Comparison of ENCODE assay signal across 36 cellular contexts in genomic region chr3:42367903-42368302, GRCh38. TPM values are rescaled to one million over a fixed set of nuclear protein-coding genes. Genes with fewer than 3 reads are reported as not detected.
"Had no signal": no experiment of that assay in that cellular context is flagged by ENCODE, and none has a peak within 500 bp of the region (broad histone marks: within the 10 kb centered on the region; RNA-seq: fewer than 3 reads in every experiment).

No MANE protein-coding gene starts in this region.

- H3K36me3 ChIP-seq: adrenal gland, ascending aorta, brain microvascular endothelial cell, esophagus muscularis mucosa, gastrocnemius medialis, heart left ventricle, WERI-Rb-1 had no signal

- H3K27me3 ChIP-seq: adrenal gland, ascending aorta, esophagus muscularis mucosa, gastrocnemius medialis, heart left ventricle had no signal

- H3K4me3 ChIP-seq: adrenal gland, ascending aorta, coronary artery, esophagus muscularis mucosa, gastrocnemius medialis, heart left ventricle had no signal

- ATAC-seq: activated CD4-positive, CD25-positive, alpha-beta regulatory T cell treated with anti-CD3 and anti-CD28 coated beads, Interleukin-2, amount 50 U/mL, for 24 hours; activated CD8-positive, alpha-beta memory T cell treated with anti-CD3 and anti-CD28 coated beads, Interleukin-2, amount 10 ng/mL, durations not matched to agents 7 days and 5 days; activated CD8-positive, alpha-beta T cell treated with anti-CD3 and anti-CD28 coated beads, Interleukin-2, amount 10 ng/mL, durations not matched to agents 7 days and 5 days; activated naive CD8-positive, alpha-beta T cell treated with anti-CD3 and anti-CD28 coated beads, Interleukin-2, amount 50 U/mL, for 24 hours; effector memory CD8-positive, alpha-beta T cell; foreskin keratinocyte; gastrocnemius medialis; heart left ventricle; T-helper 17 cell had no signal

- H3K9me3 ChIP-seq: adrenal gland, ascending aorta, gastrocnemius medialis had no signal

- H3K27ac ChIP-seq: adrenal gland, ascending aorta, brain microvascular endothelial cell, coronary artery, foreskin keratinocyte, gastrocnemius medialis, heart left ventricle, WERI-Rb-1 had no signal

- DNase-seq: activated B cell treated with CpG ODN at 0.5 μM for 24 hours; activated CD4-positive, alpha-beta memory T cell treated with anti-CD3 and anti-CD28 coated beads for 36 hours; activated CD4-positive, alpha-beta T cell treated with anti-CD3 and anti-CD28 coated beads for 48 hours; activated CD8-positive, alpha-beta memory T cell treated with anti-CD3 and anti-CD28 coated beads, Interleukin-2, amount 10 ng/mL, durations not matched to agents 7 days and 5 days; activated CD8-positive, alpha-beta memory T cell treated with anti-CD3 and anti-CD28 coated beads, Interleukin-2, amount 50 U/mL, for 4 hours; activated CD8-positive, alpha-beta T cell treated with anti-CD3 and anti-CD28 coated beads, Interleukin-2, amount 10 ng/mL, durations not matched to agents 7 days and 5 days; activated effector memory CD4-positive, alpha-beta T cell treated with anti-CD3 and anti-CD28 coated beads, Interleukin-2, amount 50 U/mL, for 16 hours; activated naive CD4-positive, alpha-beta T cell treated with anti-CD3 and anti-CD28 coated beads for 36 hours; activated naive CD8-positive, alpha-beta T cell treated with anti-CD3 and anti-CD28 coated beads for 36 hours; activated naive CD8-positive, alpha-beta T cell treated with anti-CD3 and anti-CD28 coated beads, Interleukin-2, amount 50 U/mL, for 24 hours; activated T-cell treated with anti-CD3 and anti-CD28 coated beads, Interleukin-2, amount 50 U/mL, for 1 hour; activated T-cell treated with anti-CD3 and anti-CD28 coated beads, Interleukin-2, amount 50 U/mL, for 48 hours; adrenal gland; amygdala; brain microvascular endothelial cell; effector CD4-positive, alpha-beta T cell; effector memory CD8-positive, alpha-beta T cell; erythroblast; foreskin keratinocyte; gastrocnemius medialis; glutamatergic neuron; heart left ventricle; T-helper 1 cell; T-helper 17 cell; T1000; WERI-Rb-1 had no signal

- H3K4me1 ChIP-seq: ascending aorta, foreskin keratinocyte, gastrocnemius medialis had no signal

- FAIRE-seq: bronchial epithelial cell had no signal

RNA-seq across cellular contexts. Expression of gene LYZL4, which starts 42.5 kb away (rescaled TPM):
- total RNA-seq: activated B cell treated with CpG ODN at 0.5 μM for 24 hours; activated CD4-positive, alpha-beta memory T cell treated with anti-CD3 and anti-CD28 coated beads for 36 hours; activated CD8-positive, alpha-beta memory T cell treated with anti-CD3 and anti-CD28 coated beads for 36 hours; activated CD8-positive, alpha-beta memory T cell treated with anti-CD3 and anti-CD28 coated beads, Interleukin-2, amount 10 ng/mL, durations not matched to agents 7 days and 5 days; activated CD8-positive, alpha-beta T cell treated with anti-CD3 and anti-CD28 coated beads, Interleukin-2, amount 10 ng/mL, durations not matched to agents 7 days and 5 days; activated naive CD4-positive, alpha-beta T cell treated with anti-CD3 and anti-CD28 coated beads for 36 hours; activated naive CD8-positive, alpha-beta T cell treated with anti-CD3 and anti-CD28 coated beads for 36 hours; activated T-helper 1 cell treated with anti-CD3 and anti-CD28 coated beads, Interleukin-12 subunit alpha, Interleukin-12 subunit beta, Interleukin-2, Interleukin-4 antibody, amounts not matched to agents 30 ng/mL and 10 ng/mL and 1 ng/mL, durations not matched to agents 14 hours and 24 hours and 36 hours; activated T-helper 2 cell treated with anti-CD3 and anti-CD28 coated beads, Interferon-gamma antibody, Interleukin-2, Interleukin-4, amounts not matched to agents 10 μg/mL and 5 μg/mL and 100 μg/mL, durations not matched to agents 14 hours and 24 hours and 36 hours; adrenal gland; ascending aorta; bronchial epithelial cell; cardiac septum; cerebellum; esophagus muscularis mucosa; foreskin keratinocyte; gastrocnemius medialis; heart left ventricle; T-helper 17 cell had no signal
- polyA plus RNA-seq: adrenal gland, foreskin keratinocyte, heart left ventricle had no signal
